Comparison of ENCODE assay signal across 17 cellular contexts in genomic region chr16:561957-562938, GRCh38. TPM values are rescaled to one million over a fixed set of nuclear protein-coding genes. Genes with fewer than 3 reads are reported as not detected.
"Had no signal": no experiment of that assay in that cellular context is flagged by ENCODE, and none has a peak within 500 bp of the region (broad histone marks: within the 10 kb centered on the region; RNA-seq: fewer than 3 reads in every experiment).

No MANE protein-coding gene starts in this region.

- H3K9me3 ChIP-seq: esophagus squamous epithelium, psoas muscle, sigmoid colon, upper lobe of right lung had no signal

- H3K36me3 ChIP-seq: esophagus squamous epithelium, sigmoid colon, upper lobe of right lung had no signal

- H3K36me3 Mint-ChIP-seq: naive thymus-derived CD8-positive, alpha-beta T cell had no signal

- H3K4me3 Mint-ChIP-seq: activated T-cell treated with anti-CD3 and anti-CD28 coated beads, Interleukin-2, amount 50 U/mL, for 72 hours had no signal

- ATAC-seq: activated T-cell treated with anti-CD3 and anti-CD28 coated beads, Interleukin-2, amount 50 U/mL, for 72 hours; left colon; naive thymus-derived CD8-positive, alpha-beta T cell; psoas muscle; upper lobe of right lung had no signal

- H3K4me3 ChIP-seq: esophagus squamous epithelium, lung, psoas muscle, sigmoid colon, upper lobe of right lung had no signal

- FAIRE-seq: bronchial epithelial cell had no signal

- H3K27ac Mint-ChIP-seq: activated T-cell treated with anti-CD3 and anti-CD28 coated beads, Interleukin-2, amount 50 U/mL, for 72 hours had no signal

- H3K27ac ChIP-seq: esophagus squamous epithelium, psoas muscle, sigmoid colon, upper lobe of right lung had no signal

- H3K9me3 Mint-ChIP-seq: activated T-cell treated with anti-CD3 and anti-CD28 coated beads, Interleukin-2, amount 50 U/mL, for 72 hours; naive thymus-derived CD8-positive, alpha-beta T cell had no signal

- DNase-seq: activated CD4-positive, alpha-beta T cell treated with anti-CD3 and anti-CD28 coated beads, Interleukin-2, amount 50 U/mL, for 48 hours; activated CD4-positive, CD25-positive, alpha-beta regulatory T cell treated with anti-CD3 and anti-CD28 coated beads, Interleukin-2, amount 50 U/mL, for 72 hours; activated gamma-delta T cell treated with Interleukin-2 at 50 U/mL for 16 hours; activated T-cell treated with anti-CD3 and anti-CD28 coated beads, Interleukin-2, amount 50 U/mL, for 72 hours; aorta; esophagus squamous epithelium; foreskin fibroblast; left colon; naive thymus-derived CD8-positive, alpha-beta T cell; psoas muscle; sigmoid colon; stimulated activated CD4-positive, alpha-beta T cell treated with anti-CD3 and anti-CD28 coated beads, Interleukin-2, amount 100 ng/mL, for 24 hours; stimulated activated naive CD4-positive, alpha-beta T cell; upper lobe of right lung had no signal

RNA-seq across cellular contexts. Expression of gene PRR35, which starts 2.1 kb away (rescaled TPM):
- total RNA-seq: aorta; bronchial epithelial cell; esophagus squamous epithelium; left colon; lung; naive thymus-derived CD8-positive, alpha-beta T cell; psoas muscle; sigmoid colon; T-helper 2 cell treated with Interferon-gamma antibody and Interleukin-4, amounts not matched to agents 100 ng/mL and 5 ng/mL, for 36 hours; upper lobe of right lung had no signal
- polyA plus RNA-seq: lung; naive thymus-derived CD8-positive, alpha-beta T cell; psoas muscle; sigmoid colon had no signal
